Comparison of ENCODE assay signal across 12 cellular contexts in genomic region chr14:57833304-57833703, GRCh38. TPM values are rescaled to one million over a fixed set of nuclear protein-coding genes. Genes with fewer than 3 reads are reported as not detected.
A peak's percentile ranks its signal among the peaks of the same experiment; 100 is the strongest.
DNase-seq lines count a peak whose midpoint lies in the region; ATAC-seq and TF ChIP-seq lines count a peak whose summit lies in the region.
"Had no signal": no experiment of that assay in that cellular context is flagged by ENCODE, and none has a peak within 500 bp of the region (broad histone marks: within the 10 kb centered on the region; RNA-seq: fewer than 3 reads in every experiment).

No MANE protein-coding gene starts in this region.

- H2BK12ac ChIP-seq in trophoblast cell (ENCODE audit: low read length) = no peak overlapping the region

- in situ Hi-C loops in G401 (cut with HindIII; ENCODE audit: low sequenced_read_pairs) (no loop called here), Panc1 (cut with HindIII; ENCODE audit: low pct_unique_long_range_greater_than_20kb, low sequenced_read_pairs) (no loop called here)

- no peak overlapping the region for H3K18ac ChIP-seq in trophoblast cell (ENCODE audit: low read length)

- H3K79me2 ChIP-seq in fibroblast of lung (ENCODE audit: control insufficient read depth, insufficient read depth, low read length) (no peaks in the 10 kb centered on the region), trophoblast cell (ENCODE audit: control insufficient read depth, insufficient read depth, low read length, poor library complexity) (no peaks in the 10 kb centered on the region)
- H3K79me2 ChIP-seq: parathyroid adenoma had no signal

- no peaks in the 10 kb centered on the region for H3K27me3 ChIP-seq in Panc1 (ENCODE audit: control insufficient read depth, insufficient read depth, low read length)
- H3K27me3 ChIP-seq in fibroblast of lung (ENCODE audit: control insufficient read depth, insufficient read depth, low read length) = no peaks in the 10 kb centered on the region
- no peaks in the 10 kb centered on the region for H3K27me3 ChIP-seq in trophoblast cell (ENCODE audit: insufficient read depth, low read length)
- no peaks in the 10 kb centered on the region for H3K27me3 ChIP-seq in H7 (ENCODE audit: control insufficient read depth, insufficient read depth, low read length)

- H2AK5ac ChIP-seq in trophoblast cell (ENCODE audit: low read length) = no peak overlapping the region

- no peak overlapping the region for H3K4ac ChIP-seq in trophoblast cell (ENCODE audit: low read depth, low read length)

- intact Hi-C loops in Panc1 (cut with micrococcal nuclease; ENCODE audit: unreplicated experiment) (no loop called here), sciatic nerve (cut with DNase I) (no loop called here)

- H3K23ac ChIP-seq in trophoblast cell (ENCODE audit: low read length) = no peak overlapping the region

- no peak overlapping the region for H2BK5ac ChIP-seq in trophoblast cell (ENCODE audit: low read depth, low read length, poor library complexity)

- BruUV-seq in Panc1 (replicated peaks; lab: Mats Ljungman, UMichigan) = no TSS peak

- no peak overlapping the region for H3K14ac ChIP-seq in trophoblast cell (ENCODE audit: low read length)

- no peak overlapping the region for H2BK120ac ChIP-seq in trophoblast cell (ENCODE audit: insufficient read depth, low read length, poor library complexity)

- no peak overlapping the region for H4K8ac ChIP-seq in trophoblast cell (ENCODE audit: low read depth, low read length)

- H3K79me1 ChIP-seq in trophoblast cell (ENCODE audit: low read length) = no peaks in the 10 kb centered on the region

- DNase-seq in G401 (ENCODE audit: low spot score) (peak; percentile 82), Panc1 (ENCODE audit: low read depth, low spot score) (peak; percentile 92), fibroblast of lung (ENCODE audit: low read depth in 2 of 2) (peak; percentile 78 to 96), sciatic nerve (ENCODE audit: low spot score) (no peak), trophoblast cell (no peak), H7 (no peak), D341Med (ENCODE audit: low spot score) (no peak)
- DNase-seq: activated gamma-delta T cell, NCI-H1105 treated with DMSO at 0.1 percent for 48 hours had no signal

- H3K9ac ChIP-seq in fibroblast of lung (ENCODE audit: insufficient read depth, low read length) = no peak overlapping the region
- no peak overlapping the region for H3K9ac ChIP-seq in trophoblast cell (ENCODE audit: low read length)
- H3K9ac ChIP-seq: parathyroid adenoma had no signal

- peak overlapping the region; percentile 88 for H3K27ac ChIP-seq in Panc1 (ENCODE audit: low read length)
- no peak overlapping the region for H3K27ac ChIP-seq in fibroblast of lung (ENCODE audit: insufficient read depth, low read length)
- H3K27ac ChIP-seq in trophoblast cell (ENCODE audit: low read depth, low read length) = no peak overlapping the region
- H3K27ac ChIP-seq: parathyroid adenoma had no signal

- peak overlapping the region in 1 of 2 experiments; percentile 23; a peak in 1 of 4 replicates for H3K4me3 ChIP-seq in Panc1 (ENCODE audit: low read depth in 2 of 2, low read length in 2 of 2)
- no peak overlapping the region for H3K4me3 ChIP-seq in fibroblast of lung (replicated peaks in 1 of 4; ENCODE audit: control extremely low read depth in 1 of 4, insufficient read depth in 1 of 4, low read depth in 3 of 4, low read length in 4 of 4)
- no peak overlapping the region for H3K4me3 ChIP-seq in trophoblast cell (ENCODE audit: low read depth, low read length)
- H3K4me3 ChIP-seq in H7 (ENCODE audit: insufficient read depth, low read depth, low read length) = no peak overlapping the region

- no peaks in the 10 kb centered on the region for H4K20me1 ChIP-seq in fibroblast of lung (ENCODE audit: control insufficient read depth, extremely low read depth, insufficient read depth, low read length)

- H4K91ac ChIP-seq in trophoblast cell (ENCODE audit: low read depth, low read length) = no peak overlapping the region

- H3K4me1 ChIP-seq in Panc1 (ENCODE audit: control insufficient read depth, insufficient read depth, low read length) (peaks cover 16% of the 10 kb centered on the region), fibroblast of lung (ENCODE audit: control insufficient read depth, extremely low read depth, insufficient read depth, low read length) (peaks cover 5% of the 10 kb centered on the region), trophoblast cell (ENCODE audit: control insufficient read depth in 1 of 2, insufficient read depth in 2 of 2, low read length in 2 of 2) (no peaks in the 10 kb centered on the region)
- H3K4me1 ChIP-seq: parathyroid adenoma had no signal

- ATAC-seq in Panc1 (peak; percentile 99), sciatic nerve (peak; percentile 93), GM18505 (IDR thresholded peaks at IDR 0.05; ENCODE audit: unreplicated experiment) (no peak)

- H3K4me2 ChIP-seq in fibroblast of lung (ENCODE audit: extremely low read depth, insufficient read depth, low read length) = peak overlapping the region; percentile 44
- no peak overlapping the region for H3K4me2 ChIP-seq in trophoblast cell (ENCODE audit: low read length)

- H3K36me3 ChIP-seq in Panc1 (ENCODE audit: control insufficient read depth, insufficient read depth, low read length) = no peaks in the 10 kb centered on the region
- no peaks in the 10 kb centered on the region for H3K36me3 ChIP-seq in fibroblast of lung (ENCODE audit: control insufficient read depth, insufficient read depth, low read length)
- no peaks in the 10 kb centered on the region for H3K36me3 ChIP-seq in trophoblast cell (ENCODE audit: control insufficient read depth in 1 of 2, insufficient read depth in 2 of 2, low read length in 2 of 2)
- H3K36me3 ChIP-seq in H7 (replicated peaks; ENCODE audit: control insufficient read depth, insufficient read depth, low read length) = no peaks in the 10 kb centered on the region

- TF ChIP-seq POLR2A in GM18505 (IDR thresholded peaks at IDR 0.05; ENCODE audit: borderline replicate concordance, extremely low read depth, insufficient read depth, insufficient read length) = no peak

- CTCF ChIA-PET in Panc1 (lab: Charles Lee) = no interaction called here

- TF ChIP-seq CTCF in Panc1 (IDR thresholded peaks at IDR 0.05) = no peak
- TF ChIP-seq CTCF in fibroblast of lung (conservative IDR thresholded peaks at IDR 0.05 in 1 of 2, IDR thresholded peaks at IDR 0.05 in 1 of 2; ENCODE audit: low read depth in 1 of 2, low read length in 2 of 2) = no peak

- H3K9me3 ChIP-seq in Panc1 (ENCODE audit: control insufficient read depth, insufficient read depth, low read depth, low read length) = no peaks in the 10 kb centered on the region
- no peaks in the 10 kb centered on the region for H3K9me3 ChIP-seq in fibroblast of lung (ENCODE audit: control insufficient read depth, insufficient read depth, low read depth, low read length)
- H3K9me3 ChIP-seq in trophoblast cell (ENCODE audit: insufficient read depth, low read depth, low read length) = no peaks in the 10 kb centered on the region

- WGBS in trophoblast cell (ENCODE audit: extremely low coverage, insufficient coverage, insufficient read length) = no CpG with 5 or more reads among the region's 2 CpGs

- no peak overlapping the region for H4K12ac ChIP-seq in trophoblast cell (ENCODE audit: low read depth, low read length)

- POLR2A ChIA-PET in Panc1 (lab: Charles Lee) = no interaction called here

- no peak overlapping the region for H2AFZ ChIP-seq in fibroblast of lung (ENCODE audit: low read length)
- no peak overlapping the region for H2AFZ ChIP-seq in trophoblast cell (ENCODE audit: insufficient read depth, low read length, poor library complexity)
- H2AFZ ChIP-seq: parathyroid adenoma had no signal

RNA-seq across cellular contexts. Expression of gene SLC35F4, which starts 32.6 kb away (rescaled TPM):
- 0.88 TPM in 1 of 2 replicates, not detected in the other for total RNA-seq in G401 (2014; rRNA removed; shearing (Covaris generic))
- total RNA-seq in Panc1 (2021; ENCODE audit: unreplicated experiment) = not detected
- not detected for polyA plus RNA-seq in Panc1 (2012; ENCODE audit: insufficient read length)
- total RNA-seq in fibroblast of lung = not detected in 2 replicates
- polyA plus RNA-seq in fibroblast of lung = not detected in 2 replicates
- polyA plus RNA-seq in fibroblast of lung (2012) = 0.06 TPM in 1 of 2 replicates, not detected in the other
- polyA minus RNA-seq in fibroblast of lung (ENCODE audit: low replicate concordance) = not detected in 2 replicates
- total RNA-seq in sciatic nerve = not detected
- polyA plus RNA-seq in trophoblast cell (2013) = not detected in 2 replicates
- not detected in 2 replicates for total RNA-seq in H7 (2014; rRNA removed; shearing (Covaris generic))
- total RNA-seq: T-helper 2 cell treated with Interferon-gamma antibody and Interleukin-4, amounts not matched to agents 100 ng/mL and 5 ng/mL, for 36 hours had no signal

Comparison
In these comparisons a context has a peak if more than half of its experiments do, and no peak if none do; other contexts are left out.
1. DNase-seq: peak in G401 (single experiment), Panc1 (single experiment) and fibroblast of lung (2 of 2); none in sciatic nerve (single experiment), trophoblast cell (0 of 2), H7 (single experiment) and D341Med (single experiment).